ENCODE assay signal across 7 cellular contexts in genomic region chr14:105591792-105592341, GRCh38.
DNase-seq lines count a peak whose midpoint lies in the region; ATAC-seq, FAIRE-seq and TF ChIP-seq lines count a peak whose summit lies in the region.
"Not testable (repeated sequence)": the region's sequence is repeated elsewhere in the genome, so short reads cannot be mapped to it uniquely, and the experiment has no call there.

No MANE protein-coding gene starts in this region.

- POLR2A ChIA-PET in activated B cell treated with CpG ODN at 0.5 μM for 24 hours (lab: Charles Lee) = interaction anchor here (0.5 kb wide), 1 partner anchor 17 kb away, joined by 10 read pairs; no protein-coding TSS in a partner anchor

- peaks cover 20% of the 10 kb centered on the region for H3K4me1 Mint-ChIP-seq in activated B cell treated with CpG ODN at 0.5 μM for 24 hours
- H3K4me1 Mint-ChIP-seq in chondrocyte (ENCODE audit: low read depth); natural killer cell: not testable (repeated sequence)
- H3K4me1 Mint-ChIP-seq in stimulated activated naive B cell treated with anti-CD40 and anti-IgM and Interleukin-4, amounts not matched to agents 10 μg/mL and 1 μg/mL and 100 μg/mL, for 72 hours = peaks cover 9 to 27% of the 10 kb centered on the region in 2 donors

- H3K27ac Mint-ChIP-seq in activated B cell treated with CpG ODN at 0.5 μM for 24 hours; chondrocyte (ENCODE audit: unreplicated experiment); natural killer cell; stimulated activated naive B cell treated with anti-CD40 and anti-IgM and Interleukin-4, amounts not matched to agents 10 μg/mL and 1 μg/mL and 100 μg/mL, for 72 hours: not testable (repeated sequence)

- not testable (repeated sequence) for H3K4me3 Mint-ChIP-seq in activated B cell treated with CpG ODN at 0.5 μM for 24 hours; chondrocyte (ENCODE audit: unreplicated experiment); natural killer cell; stimulated activated naive B cell treated with anti-CD40 and anti-IgM and Interleukin-4, amounts not matched to agents 10 μg/mL and 1 μg/mL and 100 μg/mL, for 72 hours

- not testable (repeated sequence) for FAIRE-seq in kidney (lab: Jason Lieb, UNC)

- not testable (repeated sequence) for H3K36me3 Mint-ChIP-seq in activated B cell treated with CpG ODN at 0.5 μM for 24 hours (ENCODE audit: low read depth); chondrocyte (ENCODE audit: low read depth); natural killer cell; stimulated activated naive B cell treated with anti-CD40 and anti-IgM and Interleukin-4, amounts not matched to agents 10 μg/mL and 1 μg/mL and 100 μg/mL, for 72 hours

- not testable (repeated sequence) for H3K27me3 Mint-ChIP-seq in activated B cell treated with CpG ODN at 0.5 μM for 24 hours; chondrocyte (ENCODE audit: low read depth); natural killer cell (ENCODE audit: low read depth in 2 of 2); stimulated activated naive B cell treated with anti-CD40 and anti-IgM and Interleukin-4, amounts not matched to agents 10 μg/mL and 1 μg/mL and 100 μg/mL, for 72 hours

- CTCF ChIA-PET in activated B cell treated with CpG ODN at 0.5 μM for 24 hours (lab: Charles Lee) = not testable (repeated sequence)

- peak; percentile 42 for ATAC-seq in GM21423 (IDR thresholded peaks at IDR 0.05; ENCODE audit: unreplicated experiment)
- peak; percentile 16 for ATAC-seq in activated B cell treated with CpG ODN at 0.5 μM for 24 hours (ENCODE audit: low read depth)
- peak in 2 of 3 donors; percentile 24 to 50 for ATAC-seq in natural killer cell
- peak; percentile 28 to 48 for ATAC-seq in stimulated activated naive B cell treated with anti-CD40 and anti-IgM and Interleukin-4, amounts not matched to agents 10 μg/mL and 1 μg/mL and 100 μg/mL, for 72 hours (replicated peaks)

- not testable (repeated sequence) for H3K9ac ChIP-seq in kidney (ENCODE audit: low read length in 2 of 2)

- not testable (repeated sequence) for H3K36me3 ChIP-seq in kidney (ENCODE audit: control insufficient read depth in 1 of 2, insufficient read depth in 2 of 2, low read length in 2 of 2)

- not testable (repeated sequence) for TF ChIP-seq CTCF in activated B cell treated with CpG ODN at 0.5 μM for 24 hours (IDR thresholded peaks at IDR 0.05); chondrocyte (IDR thresholded peaks at IDR 0.05); kidney (IDR thresholded peaks at IDR 0.05; ENCODE audit: borderline replicate concordance, extremely low read depth, insufficient read depth); natural killer cell (IDR thresholded peaks at IDR 0.05)

- not testable (repeated sequence) for H3K9me3 Mint-ChIP-seq in activated B cell treated with CpG ODN at 0.5 μM for 24 hours; chondrocyte (ENCODE audit: low read depth); natural killer cell; stimulated activated naive B cell treated with anti-CD40 and anti-IgM and Interleukin-4, amounts not matched to agents 10 μg/mL and 1 μg/mL and 100 μg/mL, for 72 hours

- H3K9me3 ChIP-seq in kidney (ENCODE audit: control insufficient read depth in 1 of 2, low read length in 2 of 2) = not testable (repeated sequence)

- intact Hi-C loops in activated B cell treated with CpG ODN at 0.5 μM for 24 hours (cut with micrococcal nuclease); kidney (cut with DNase I); natural killer cell (cut with micrococcal nuclease): not testable (repeated sequence)

- DNase-seq in 8988T = peak; percentile 3
- peak; percentile 21 for DNase-seq in activated B cell treated with CpG ODN at 0.5 μM for 24 hours
- peak; percentile 72 for DNase-seq in chondrocyte (ENCODE audit: low spot score)
- peak; percentile 59 for DNase-seq in kidney
- DNase-seq in natural killer cell; stimulated activated naive B cell treated with anti-CD40 and anti-IgM and Interleukin-4, amounts not matched to agents 10 μg/mL and 1 μg/mL and 100 μg/mL, for 72 hours: not testable (repeated sequence)

- H3K4me3 ChIP-seq in kidney (ENCODE audit: low read length in 2 of 2) = not testable (repeated sequence)

- H3K27ac ChIP-seq in kidney (ENCODE audit: low read depth in 2 of 2, low read length in 2 of 2) = not testable (repeated sequence)

- not testable (repeated sequence) for H3K4me1 ChIP-seq in kidney (ENCODE audit: control insufficient read depth in 1 of 2, insufficient read depth in 1 of 2, low read depth in 1 of 2, low read length in 2 of 2)
